ENCODE assay signal across 9 cellular contexts in the genomic region with DNA sequence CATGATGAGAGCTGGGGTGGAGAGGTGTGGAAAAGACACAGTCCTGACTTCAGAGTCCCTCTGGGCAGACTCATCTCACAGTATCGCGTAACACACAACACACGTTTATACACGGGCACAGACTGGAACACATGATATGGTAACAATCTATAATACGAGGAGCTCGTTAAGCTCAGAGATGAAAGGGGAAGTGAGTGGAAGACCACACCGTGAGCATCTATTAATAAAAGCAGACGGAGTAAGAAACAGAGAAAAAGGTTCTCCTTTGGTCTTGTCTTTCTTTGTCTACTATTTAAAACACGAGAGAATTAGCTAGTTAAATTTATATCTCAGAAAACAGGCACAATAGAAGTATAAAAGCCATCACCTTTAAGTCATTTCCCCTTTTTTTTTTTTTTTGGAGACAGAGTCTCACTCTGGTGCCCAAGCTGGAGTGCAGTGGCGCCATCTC. TPM values are rescaled to one million over a fixed set of nuclear protein-coding genes. Genes with fewer than 3 reads are reported as not detected.
DNase-seq lines count a peak whose midpoint lies in the region; ATAC-seq, FAIRE-seq and TF ChIP-seq lines count a peak whose summit lies in the region.
"Had no signal": no experiment of that assay in that cellular context is flagged by ENCODE, and none has a peak within 500 bp of the region (broad histone marks: within the 10 kb centered on the region; RNA-seq: fewer than 3 reads in every experiment).

No MANE protein-coding gene starts in this region.

- WGBS in HepG2 (ENCODE audit: low lambda C conversion rate): 97% methylated on average over 10 of the region's 10 CpGs
- WGBS in right lobe of liver (ENCODE audit: insufficient coverage, low coverage, low lambda C conversion rate, missing lambda C conversion rate): 53% methylated on average over 10 of the region's 10 CpGs
- 2% methylated on average over 9 of the region's 10 CpGs for WGBS in GM12878 (ENCODE audit: insufficient coverage, insufficient replicate concordance, low lambda C conversion rate, missing lambda C conversion rate)

- H3K27me3 ChIP-seq in HepG2 (ENCODE audit: control insufficient read depth in 1 of 2, insufficient read depth in 2 of 2, low read length in 2 of 2) (no peaks in the 10 kb centered on the region), right lobe of liver (no peaks in the 10 kb centered on the region), GM12878 (replicated peaks in 1 of 2; ENCODE audit: control insufficient read depth in 2 of 2, insufficient read depth in 2 of 2, low read length in 1 of 2) (no peaks in the 10 kb centered on the region)

- H3K36me3 Mint-ChIP-seq in IgD-negative memory B cell: peaks cover 2% of the 10 kb centered on the region

- in situ Hi-C loops in HepG2 (cut with HindIII; ENCODE audit: extremely low pct_ligation_motif_present, low pct_unique_long_range_greater_than_20kb) (no loop called here), GM12878 (cut with MboI) (no loop called here)

- no peak overlapping the region for H3K4me2 ChIP-seq in HepG2 (ENCODE audit: low read depth, low read length)
- H3K4me2 ChIP-seq in GM12878 (ENCODE audit: control insufficient read depth, insufficient read depth): peak overlapping the region; percentile 85

- TF ChIP-seq RAD21 in HepG2 (CRISPR knock-in tag; IDR thresholded peaks at IDR 0.05) (no peak), GM12878 (IDR thresholded peaks at IDR 0.05; ENCODE audit: insufficient read depth, low read depth, low read length) (no peak)

- POLR2A ChIA-PET in HepG2 (lab: Yijun Ruan, JAX) (interaction anchor here (0.9 kb wide), 1 partner anchor 32 kb away, joined by 3 read pairs; no protein-coding TSS in a partner anchor), GM12878 (lab: Charles Lee) (interaction anchor here (0.6 to 1.4 kb wide), 6 partner anchors 11 to 774 kb away, joined by 3 to 6 read pairs (median 4); no protein-coding TSS in a partner anchor)

- H4K20me1 ChIP-seq in HepG2 (ENCODE audit: insufficient read depth, low read length) (peaks cover 92% of the 10 kb centered on the region), GM12878 (ENCODE audit: control insufficient read depth, insufficient read depth) (peaks cover 47% of the 10 kb centered on the region)

- FAIRE-seq in HepG2 (lab: Jason Lieb, UNC) (no peak), GM12878 (lab: Jason Lieb, UNC) (peak; percentile 80)

- H3K9me3 ChIP-seq in HepG2 (ENCODE audit: low read length) (no peaks in the 10 kb centered on the region), right lobe of liver (no peaks in the 10 kb centered on the region), GM12878 (replicated peaks; ENCODE audit: control insufficient read depth, insufficient read depth, low read length) (no peaks in the 10 kb centered on the region)

- H3K36me3 ChIP-seq in HepG2 (replicated peaks in 1 of 2; ENCODE audit: control insufficient read depth in 1 of 2, insufficient read depth in 2 of 2, low read length in 2 of 2) (peaks cover 3 to 23% of the 10 kb centered on the region in 2 experiments; a peak in 4 of 5 replicates), right lobe of liver (no peaks in the 10 kb centered on the region), GM12878 (ENCODE audit: control insufficient read depth in 2 of 2, insufficient read depth in 2 of 2, low read length in 1 of 2) (peaks cover 0 to 1% of the 10 kb centered on the region in 2 experiments; a peak in 3 of 4 replicates)

- TF ChIP-seq CTCF in HepG2 (CRISPR knock-in tag; IDR thresholded peaks at IDR 0.05) (no peak), right lobe of liver (IDR thresholded peaks at IDR 0.05) (no peak), GM12878 (IDR thresholded peaks at IDR 0.05 in 2 of 3, conservative IDR thresholded peaks at IDR 0.05 in 1 of 3; ENCODE audit: control insufficient read depth in 2 of 3, extremely low read depth in 1 of 3, insufficient read depth in 1 of 3, low read depth in 3 of 3, low read length in 3 of 3) (no peak)

- TF ChIP-seq POLR2A in HepG2 (IDR thresholded peaks at IDR 0.05; ENCODE audit: insufficient read depth in 1 of 2, low read depth in 2 of 2, low read length in 2 of 2): no peak
- no peak for TF ChIP-seq POLR2A in right lobe of liver (IDR thresholded peaks at IDR 0.05)
- no peak; the same call in 1 of the 2 replicates for TF ChIP-seq POLR2A in GM12878 (IDR thresholded peaks at IDR 0.05; ENCODE audit: low read depth, low read length)

- TF ChIP-seq EP300 in HepG2 (IDR thresholded peaks at IDR 0.05; ENCODE audit: low read depth in 2 of 2, low read length in 2 of 2) (no peak), HepG2 (CRISPR knock-in tag; IDR thresholded peaks at IDR 0.05; ENCODE audit: borderline replicate concordance) (no peak), GM12878 (IDR thresholded peaks at IDR 0.05; ENCODE audit: borderline replicate concordance in 1 of 2, control insufficient read depth in 1 of 2, low read depth in 2 of 2, low read length in 2 of 2) (no peak)

- no peak overlapping the region for H3K9ac ChIP-seq in HepG2 (ENCODE audit: insufficient read depth, low read depth, low read length)
- 0 out of 2 replicates have a peak overlapping the region, but pooled peaks have one; percentile 51 for H3K9ac ChIP-seq in GM12878 (ENCODE audit: control insufficient read depth, insufficient read depth, low read length)

- H3K79me2 ChIP-seq in HepG2 (ENCODE audit: insufficient read depth, low read length): peaks cover 91% of the 10 kb centered on the region
- peaks cover 96% of the 10 kb centered on the region for H3K79me2 ChIP-seq in GM12878 (ENCODE audit: control insufficient read depth, insufficient read depth, low read length)

- H2AFZ ChIP-seq in HepG2 (ENCODE audit: low read length) (no peak overlapping the region), GM12878 (ENCODE audit: control insufficient read depth, low read depth, low read length) (no peak overlapping the region)

- no TSS peak for BruUV-seq in HepG2 (replicated peaks; lab: Mats Ljungman, UMichigan)
- no TSS peak for BruUV-seq in GM12878 (replicated peaks; lab: Mats Ljungman, UMichigan)

- H3K4me1 Mint-ChIP-seq in IgD-negative memory B cell: peaks cover 47 to 67% (median 61%) of the 10 kb centered on the region in 3 donors

- H3K4me3 ChIP-seq in HepG2 (replicated peaks in 1 of 3; ENCODE audit: insufficient read depth in 1 of 3, low read depth in 2 of 3, low read length in 3 of 3): no peak overlapping the region
- H3K4me3 ChIP-seq in right lobe of liver: no peak overlapping the region
- peak overlapping the region; percentile 57; the same call in 1 of the 2 replicates for H3K4me3 ChIP-seq in GM12878

- H3K27me3 Mint-ChIP-seq in IgD-negative memory B cell: no peaks in the 10 kb centered on the region

- peak overlapping the region; percentile 17 to 69 (median 49) for H3K4me3 Mint-ChIP-seq in IgD-negative memory B cell

- H3K4me1 ChIP-seq in HepG2 (ENCODE audit: insufficient read depth, low read length): peaks cover 92% of the 10 kb centered on the region
- H3K4me1 ChIP-seq in right lobe of liver: peaks cover 0 to 53% (median 21%) of the 10 kb centered on the region in 4 donors
- peaks cover 47% of the 10 kb centered on the region for H3K4me1 ChIP-seq in GM12878 (ENCODE audit: control insufficient read depth, insufficient read depth, low read length)

- SMC1A ChIA-PET in GM12878 (lab: Charles Lee; ENCODE audit: uncharacterized antibody, unreplicated experiment): interaction anchor here (0.6 to 1.5 kb wide), 11 partner anchors 10 to 224 kb away, joined by 3 to 7 read pairs (median 3); no protein-coding TSS in a partner anchor

- H3K27ac Mint-ChIP-seq in IgD-negative memory B cell: peak overlapping the region; percentile 48 to 61 (median 59)

- DNase-seq in HepG2 (ENCODE audit: low spot score) (no peak), right lobe of liver (no peak), GM12878 (ENCODE audit: low read depth, low spot score) (peak; percentile 62), DMS153 treated with DMSO at 0.1 percent for 48 hours (lab: John Stamatoyannopoulos, UW; ENCODE audit: unreplicated experiment) (no peak), hippocampal formation (lab: John Stamatoyannopoulos, UW) (no peak), EL (no peak)
- DNase-seq: DMS79 had no signal

- intact Hi-C loops in HepG2 (cut with micrococcal nuclease; ENCODE audit: unreplicated experiment): loop anchor here (5.0 kb wide), 1 partner anchor 55 kb away; no protein-coding TSS in a partner anchor
- intact Hi-C loops in right lobe of liver (cut with DNase I): no loop called here
- intact Hi-C loops in GM12878 (cut with micrococcal nuclease; ENCODE audit: unreplicated experiment): no loop called here

- CTCF ChIA-PET in HepG2 (lab: Yijun Ruan, JAX; ENCODE audit: low intra/inter-chr PET ratio, low total read pairs): no interaction called here
- CTCF ChIA-PET in GM12878 (lab: Yijun Ruan, JAX): interaction anchor here (0.8 to 1.5 kb wide), 7 partner anchors 10 to 144 kb away, joined by 3 to 5 read pairs (median 4); no protein-coding TSS in a partner anchor

- no peaks in the 10 kb centered on the region for H3K9me3 Mint-ChIP-seq in IgD-negative memory B cell

- H3K27ac ChIP-seq in HepG2 (ENCODE audit: extremely low read length, insufficient read depth, low read length) (no peak overlapping the region), right lobe of liver (no peak overlapping the region), GM12878 (ENCODE audit: control insufficient read depth, insufficient read depth) (peak overlapping the region; percentile 62)

- RAD21 ChIA-PET in GM12878 (lab: Charles Lee; ENCODE audit: unreplicated experiment): interaction anchor here (0.8 to 1.5 kb wide), 9 partner anchors 10 to 142 kb away, joined by 3 to 17 read pairs (median 5); no protein-coding TSS in a partner anchor

- ATAC-seq in HepG2 (no peak), right lobe of liver (no peak), GM12878 (peak; percentile 86), HG02884 (IDR thresholded peaks at IDR 0.05; ENCODE audit: unreplicated experiment) (no peak)

RNA-seq across cellular contexts. Expression of gene ANKRD11, which starts 13.5 kb away (rescaled TPM):
- total RNA-seq in HepG2 (2016; rRNA removed; fragmentation: Illumina TruSeq; extraction: Trizol) (21.4 and 24.4 TPM in 2 replicates), right lobe of liver (10 to 100 TPM; 26.2 to 65.8 (median 41.6) TPM), GM12878 (2014; rRNA removed) (30.3 and 34.7 TPM in 2 replicates), GM12878 (2014; rRNA removed; fragmentation: Illumina TruSeq; extraction: Trizol) (26.2 and 26.3 TPM in 2 replicates), GM12878 (2021) (103 and 106 TPM in 2 replicates)
- total RNA-seq in HepG2 (2016; cell fraction: cytosol; rRNA removed; fragmentation: Illumina TruSeq; extraction: Trizol; ENCODE audit: low read depth): 54.2 and 55.2 TPM in 2 replicates
- 17.9 and 22.3 TPM in 2 replicates for total RNA-seq in HepG2 (2016; cell fraction: insoluble cytoplasmic fraction; rRNA removed; fragmentation: Illumina TruSeq; extraction: Trizol)
- total RNA-seq in HepG2 (2016; cell fraction: membrane; rRNA removed; fragmentation: Illumina TruSeq; extraction: Trizol): 22.4 and 27.0 TPM in 2 replicates
- 48.5 and 63.5 TPM in 2 replicates for total RNA-seq in HepG2 (2016; cell fraction: nucleus; rRNA removed; fragmentation: Illumina TruSeq; extraction: Trizol)
- polyA plus RNA-seq in HepG2 (2011; rRNA removed) (38.4 and 42.3 TPM in 2 replicates), IgD-negative memory B cell (11.6 TPM), GM12878 (2011; rRNA removed) (25.8 and 28.4 TPM in 2 replicates), GM12878 (2014; fragmentation: Illumina TruSeq; extraction: Trizol) (23.9 and 35.9 TPM in 2 replicates), GM12878 (2014; fragmentation: Nextera tagmentation; extraction: Ambion mirVana) (1 to 10 TPM; 5.1 to 8.7 TPM), GM12878 (2014; rRNA removed) (80.1 and 85.5 TPM in 2 replicates), GM12878 (2016; fragmentation: Nextera tagmentation; extraction: Ambion mirVana) (10 to 100 TPM; 18.2 to 18.6 TPM)
- polyA plus RNA-seq in HepG2 (2011; cell fraction: cytosol; rRNA removed): 31.1 and 36.3 TPM in 2 replicates
- 155 and 191 TPM in 2 replicates for polyA plus RNA-seq in HepG2 (2011; cell fraction: nucleus; rRNA removed)
- 78.6 and 89.8 TPM in 2 replicates for polyA plus RNA-seq in HepG2 (2012)
- polyA plus RNA-seq in HepG2 (2016; cell fraction: cytosol; fragmentation: Illumina TruSeq; extraction: Trizol; ENCODE audit: low read depth): 10.6 and 13.9 TPM in 2 replicates
- 35.2 and 50.6 TPM in 2 replicates for polyA plus RNA-seq in HepG2 (2016; cell fraction: insoluble cytoplasmic fraction; fragmentation: Illumina TruSeq; extraction: Trizol; ENCODE audit: low read depth)
- polyA plus RNA-seq in HepG2 (2016; cell fraction: membrane; fragmentation: Illumina TruSeq; extraction: Trizol; ENCODE audit: low read depth): 29.5 and 30.6 TPM in 2 replicates
- 190 and 216 TPM in 2 replicates for polyA plus RNA-seq in HepG2 (2016; cell fraction: nucleus; fragmentation: Illumina TruSeq; extraction: Trizol; ENCODE audit: insufficient read depth, low read depth)
- polyA minus RNA-seq in HepG2 (2011; rRNA and poly(A)+ RNA removed; ENCODE audit: low replicate concordance): 38.6 and 64.5 TPM in 2 replicates
- polyA minus RNA-seq in HepG2 (2011; cell fraction: cytosol; rRNA and poly(A)+ RNA removed): 32.5 and 37.0 TPM in 2 replicates
- 104 and 109 TPM in 2 replicates for polyA minus RNA-seq in HepG2 (2011; cell fraction: nucleus; rRNA and poly(A)+ RNA removed)
- 326 and 358 TPM in 2 replicates for total RNA-seq in GM12878 (2013; cell fraction: nucleolus; rRNA removed)
- 26.1 TPM for polyA plus RNA-seq in GM12878 (2011; ENCODE audit: low read depth)
- 30.6 and 37.2 TPM in 2 replicates for polyA plus RNA-seq in GM12878 (2011; cell fraction: cytosol; rRNA removed)
- 127 and 191 TPM in 2 replicates for polyA plus RNA-seq in GM12878 (2011; cell fraction: nucleus; rRNA removed)
- polyA plus RNA-seq in GM12878 (2012): 64.4 and 70.9 TPM in 2 replicates
- 24.9 and 46.7 TPM in 2 replicates for polyA minus RNA-seq in GM12878 (2011; rRNA and poly(A)+ RNA removed)
- 22.9 and 24.1 TPM in 2 replicates for polyA minus RNA-seq in GM12878 (2011; cell fraction: cytosol; rRNA and poly(A)+ RNA removed)
- polyA minus RNA-seq in GM12878 (2011; cell fraction: nucleus; rRNA and poly(A)+ RNA removed): 31.7 and 60.0 TPM in 2 replicates

RNA-seq across cellular contexts. Expression of gene SPG7, which starts 31.4 kb away (rescaled TPM):
- total RNA-seq in HepG2 (2016; rRNA removed; fragmentation: Illumina TruSeq; extraction: Trizol): 63.9 and 136 TPM in 2 replicates
- total RNA-seq in HepG2 (2016; cell fraction: cytosol; rRNA removed; fragmentation: Illumina TruSeq; extraction: Trizol; ENCODE audit: low read depth): 47.1 and 47.6 TPM in 2 replicates
- 54.6 and 131 TPM in 2 replicates for total RNA-seq in HepG2 (2016; cell fraction: insoluble cytoplasmic fraction; rRNA removed; fragmentation: Illumina TruSeq; extraction: Trizol)
- 46.3 and 47.0 TPM in 2 replicates for total RNA-seq in HepG2 (2016; cell fraction: membrane; rRNA removed; fragmentation: Illumina TruSeq; extraction: Trizol)
- 148 and 166 TPM in 2 replicates for total RNA-seq in HepG2 (2016; cell fraction: nucleus; rRNA removed; fragmentation: Illumina TruSeq; extraction: Trizol)
- 66.0 and 77.5 TPM in 2 replicates for polyA plus RNA-seq in HepG2 (2011; rRNA removed)
- polyA plus RNA-seq in HepG2 (2011; cell fraction: cytosol; rRNA removed): 41.6 and 46.2 TPM in 2 replicates
- 327 and 378 TPM in 2 replicates for polyA plus RNA-seq in HepG2 (2011; cell fraction: nucleus; rRNA removed)
- 69.0 and 72.2 TPM in 2 replicates for polyA plus RNA-seq in HepG2 (2012)
- 8.2 and 9.5 TPM in 2 replicates for polyA plus RNA-seq in HepG2 (2016; cell fraction: cytosol; fragmentation: Illumina TruSeq; extraction: Trizol; ENCODE audit: low read depth)
- 43.3 and 56.0 TPM in 2 replicates for polyA plus RNA-seq in HepG2 (2016; cell fraction: insoluble cytoplasmic fraction; fragmentation: Illumina TruSeq; extraction: Trizol; ENCODE audit: low read depth)
- polyA plus RNA-seq in HepG2 (2016; cell fraction: membrane; fragmentation: Illumina TruSeq; extraction: Trizol; ENCODE audit: low read depth): 16.9 and 17.6 TPM in 2 replicates
- polyA plus RNA-seq in HepG2 (2016; cell fraction: nucleus; fragmentation: Illumina TruSeq; extraction: Trizol; ENCODE audit: insufficient read depth, low read depth): 304 and 336 TPM in 2 replicates
- polyA minus RNA-seq in HepG2 (2011; rRNA and poly(A)+ RNA removed; ENCODE audit: low replicate concordance): 76.1 and 106 TPM in 2 replicates
- 59.0 and 61.6 TPM in 2 replicates for polyA minus RNA-seq in HepG2 (2011; cell fraction: cytosol; rRNA and poly(A)+ RNA removed)
- polyA minus RNA-seq in HepG2 (2011; cell fraction: nucleus; rRNA and poly(A)+ RNA removed): 140 and 143 TPM in 2 replicates
- total RNA-seq in right lobe of liver: 10 to 100 TPM; 44.0 to 70.5 (median 57.0) TPM
- 47.0 TPM for polyA plus RNA-seq in IgD-negative memory B cell
- total RNA-seq in GM12878 (2013; cell fraction: nucleolus; rRNA removed): 353 and 388 TPM in 2 replicates
- total RNA-seq in GM12878 (2014; rRNA removed): 75.9 and 80.1 TPM in 2 replicates
- 36.9 and 40.0 TPM in 2 replicates for total RNA-seq in GM12878 (2014; rRNA removed; fragmentation: Illumina TruSeq; extraction: Trizol)
- total RNA-seq in GM12878 (2021): 60.5 and 74.5 TPM in 2 replicates
- polyA plus RNA-seq in GM12878 (2011; ENCODE audit: low read depth): 35.8 TPM
- 24.5 and 31.9 TPM in 2 replicates for polyA plus RNA-seq in GM12878 (2011; rRNA removed)
- polyA plus RNA-seq in GM12878 (2011; cell fraction: cytosol; rRNA removed): 27.0 and 33.4 TPM in 2 replicates
- polyA plus RNA-seq in GM12878 (2011; cell fraction: nucleus; rRNA removed): 194 and 227 TPM in 2 replicates
- polyA plus RNA-seq in GM12878 (2012): 64.1 and 75.1 TPM in 2 replicates
- polyA plus RNA-seq in GM12878 (2014; fragmentation: Illumina TruSeq; extraction: Trizol): 23.1 and 36.7 TPM in 2 replicates
- 1 to 10 TPM; 5.9 to 9.8 TPM for polyA plus RNA-seq in GM12878 (2014; fragmentation: Nextera tagmentation; extraction: Ambion mirVana)
- polyA plus RNA-seq in GM12878 (2014; rRNA removed): 75.4 and 93.5 TPM in 2 replicates
- 10 to 100 TPM; 65.0 to 68.7 TPM for polyA plus RNA-seq in GM12878 (2016; fragmentation: Nextera tagmentation; extraction: Ambion mirVana)
- 29.0 and 43.9 TPM in 2 replicates for polyA minus RNA-seq in GM12878 (2011; rRNA and poly(A)+ RNA removed)
- polyA minus RNA-seq in GM12878 (2011; cell fraction: cytosol; rRNA and poly(A)+ RNA removed): 15.8 and 17.2 TPM in 2 replicates
- polyA minus RNA-seq in GM12878 (2011; cell fraction: nucleus; rRNA and poly(A)+ RNA removed): 44.0 and 73.8 TPM in 2 replicates

Comparison
In these comparisons a context has a peak if more than half of its experiments do, and no peak if none do; other contexts are left out.
1. Of the 75 proteins assayed by ChIP-seq in both HepG2 and GM12878: peak only in HepG2: ZBTB33; only in GM12878: ATF7, BHLHE40, CHD2, CREM, EED, MXI1 and 5 more; in both: none; in neither: 63.